In genomic region chr20:39049684-39050554, GRCh38 we compare ENCODE assay signal across 1 cellular context.
TF ChIP-seq lines count a peak whose summit lies in the region.

No MANE protein-coding gene starts in this region.

TF ChIP-seq in HEK293, 187 proteins besides CTCF, POLR2A, EP300 and RAD21 (continued from another document and continues in another):
- TF ChIP-seq, protein P1, sequence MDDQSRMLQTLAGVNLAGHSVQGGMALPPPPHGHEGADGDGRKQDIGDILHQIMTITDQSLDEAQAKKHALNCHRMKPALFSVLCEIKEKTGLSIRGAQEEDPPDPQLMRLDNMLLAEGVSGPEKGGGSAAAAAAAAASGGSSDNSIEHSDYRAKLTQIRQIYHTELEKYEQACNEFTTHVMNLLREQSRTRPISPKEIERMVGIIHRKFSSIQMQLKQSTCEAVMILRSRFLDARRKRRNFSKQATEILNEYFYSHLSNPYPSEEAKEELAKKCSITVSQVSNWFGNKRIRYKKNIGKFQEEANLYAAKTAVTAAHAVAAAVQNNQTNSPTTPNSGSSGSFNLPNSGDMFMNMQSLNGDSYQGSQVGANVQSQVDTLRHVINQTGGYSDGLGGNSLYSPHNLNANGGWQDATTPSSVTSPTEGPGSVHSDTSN (CRISPR knock-in tag; IDR thresholded peaks at IDR 0.05): 0 out of 2 replicates have a peak, but pooled peaks have one; percentile 46
- TF ChIP-seq ZNF660 (tag by site-specific recombination; IDR thresholded peaks at IDR 0.05) (no peak), FEZF1 (tag by site-specific recombination; IDR thresholded peaks at IDR 0.05) (no peak), ZNF398 (tag by site-specific recombination; IDR thresholded peaks at IDR 0.05) (no peak), KLF17 (tag by site-specific recombination; IDR thresholded peaks at IDR 0.05) (peak; percentile 56; the same call in 1 of the 2 replicates), SP3 (tag by site-specific recombination; IDR thresholded peaks at IDR 0.05) (peak; percentile 38), ZNF391 (tag by site-specific recombination; IDR thresholded peaks at IDR 0.05; ENCODE audit: borderline replicate concordance, low read depth) (peak; percentile 46; the same call in 1 of the 2 replicates), ZNF48 (tag by site-specific recombination; IDR thresholded peaks at IDR 0.05) (no peak), ZNF335 (tag by site-specific recombination; conservative IDR thresholded peaks at IDR 0.05) (peak; percentile 82), ZNF362 (tag by site-specific recombination; IDR thresholded peaks at IDR 0.05) (no peak), ELK4 (IDR thresholded peaks at IDR 0.05; ENCODE audit: borderline replicate concordance, low read depth, low read length) (no peak; the same call in 1 of the 2 replicates), ZNF324 (tag by site-specific recombination; IDR thresholded peaks at IDR 0.05) (0 out of 2 replicates have a peak, but pooled peaks have one; percentile 28), ZBTB1 (tag by site-specific recombination; IDR thresholded peaks at IDR 0.05) (no peak), KLF1 (tag by site-specific recombination; IDR thresholded peaks at IDR 0.05) (0 out of 2 replicates have a peak, but pooled peaks have one; percentile 14), ZSCAN18 (tag by site-specific recombination; IDR thresholded peaks at IDR 0.05) (no peak), ZNF266 (tag by site-specific recombination; IDR thresholded peaks at IDR 0.05; ENCODE audit: low read depth) (no peak), ZNF624 (tag by site-specific recombination; IDR thresholded peaks at IDR 0.05) (no peak), ZNF239 (tag by site-specific recombination; IDR thresholded peaks at IDR 0.05) (no peak), ZSCAN23 (tag by site-specific recombination; IDR thresholded peaks at IDR 0.05) (no peak), ZNF202 (tag by site-specific recombination; IDR thresholded peaks at IDR 0.05; ENCODE audit: borderline replicate concordance) (no peak), ZNF184 (tag by site-specific recombination; IDR thresholded peaks at IDR 0.05) (no peak), ZNF221 (tag by site-specific recombination; IDR thresholded peaks at IDR 0.05; ENCODE audit: borderline replicate concordance) (no peak), SCRT2 (tag by site-specific recombination; IDR thresholded peaks at IDR 0.05) (no peak), GFI1B (tag by site-specific recombination; IDR thresholded peaks at IDR 0.05) (no peak), ZSCAN5A (tag by site-specific recombination; IDR thresholded peaks at IDR 0.05) (0 out of 2 replicates have a peak, but pooled peaks have one; percentile 4), ZBTB21 (tag by site-specific recombination; IDR thresholded peaks at IDR 0.05) (no peak), ZNF777 (tag by site-specific recombination; IDR thresholded peaks at IDR 0.05; ENCODE audit: borderline replicate concordance) (0 out of 2 replicates have a peak, but pooled peaks have one; percentile 45), ZNF214 (tag by site-specific recombination; IDR thresholded peaks at IDR 0.05; ENCODE audit: borderline replicate concordance) (no peak), ZNF555 (tag by site-specific recombination; conservative IDR thresholded peaks at IDR 0.05) (no peak), ZNF223 (tag by site-specific recombination; IDR thresholded peaks at IDR 0.05) (no peak), ZNF548 (tag by site-specific recombination; IDR thresholded peaks at IDR 0.05) (no peak), ZNF707 (tag by site-specific recombination; IDR thresholded peaks at IDR 0.05) (no peak), ZNF792 (tag by site-specific recombination; IDR thresholded peaks at IDR 0.05) (no peak), ZNF560 (tag by site-specific recombination; IDR thresholded peaks at IDR 0.05; ENCODE audit: borderline replicate concordance) (no peak), ZNF701 (tag by site-specific recombination; IDR thresholded peaks at IDR 0.05) (no peak), PRDM1 (tag by site-specific recombination; IDR thresholded peaks at IDR 0.05) (no peak), ZNF510 (tag by site-specific recombination; IDR thresholded peaks at IDR 0.05; ENCODE audit: insufficient replicate concordance) (no peak), ZNF140 (tag by site-specific recombination; IDR thresholded peaks at IDR 0.05) (no peak), ZBTB8A (tag by site-specific recombination; IDR thresholded peaks at IDR 0.05) (peak; percentile 83), ZNF514 (tag by site-specific recombination; IDR thresholded peaks at IDR 0.05) (no peak), SETDB1 (IDR thresholded peaks at IDR 0.05; ENCODE audit: insufficient read length, low read length) (no peak), ZNF311 (tag by site-specific recombination; IDR thresholded peaks at IDR 0.05; ENCODE audit: borderline replicate concordance) (no peak)
- TF ChIP-seq, protein P2, sequence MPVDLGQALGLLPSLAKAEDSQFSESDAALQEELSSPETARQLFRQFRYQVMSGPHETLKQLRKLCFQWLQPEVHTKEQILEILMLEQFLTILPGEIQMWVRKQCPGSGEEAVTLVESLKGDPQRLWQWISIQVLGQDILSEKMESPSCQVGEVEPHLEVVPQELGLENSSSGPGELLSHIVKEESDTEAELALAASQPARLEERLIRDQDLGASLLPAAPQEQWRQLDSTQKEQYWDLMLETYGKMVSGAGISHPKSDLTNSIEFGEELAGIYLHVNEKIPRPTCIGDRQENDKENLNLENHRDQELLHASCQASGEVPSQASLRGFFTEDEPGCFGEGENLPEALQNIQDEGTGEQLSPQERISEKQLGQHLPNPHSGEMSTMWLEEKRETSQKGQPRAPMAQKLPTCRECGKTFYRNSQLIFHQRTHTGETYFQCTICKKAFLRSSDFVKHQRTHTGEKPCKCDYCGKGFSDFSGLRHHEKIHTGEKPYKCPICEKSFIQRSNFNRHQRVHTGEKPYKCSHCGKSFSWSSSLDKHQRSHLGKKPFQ (tag by site-specific recombination; IDR thresholded peaks at IDR 0.05): no peak
- TF ChIP-seq, protein P3, sequence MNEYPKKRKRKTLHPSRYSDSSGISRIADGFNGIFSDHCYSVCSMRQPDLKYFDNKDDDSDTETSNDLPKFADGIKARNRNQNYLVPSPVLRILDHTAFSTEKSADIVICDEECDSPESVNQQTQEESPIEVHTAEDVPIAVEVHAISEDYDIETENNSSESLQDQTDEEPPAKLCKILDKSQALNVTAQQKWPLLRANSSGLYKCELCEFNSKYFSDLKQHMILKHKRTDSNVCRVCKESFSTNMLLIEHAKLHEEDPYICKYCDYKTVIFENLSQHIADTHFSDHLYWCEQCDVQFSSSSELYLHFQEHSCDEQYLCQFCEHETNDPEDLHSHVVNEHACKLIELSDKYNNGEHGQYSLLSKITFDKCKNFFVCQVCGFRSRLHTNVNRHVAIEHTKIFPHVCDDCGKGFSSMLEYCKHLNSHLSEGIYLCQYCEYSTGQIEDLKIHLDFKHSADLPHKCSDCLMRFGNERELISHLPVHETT (tag by site-specific recombination; IDR thresholded peaks at IDR 0.05): no peak
- TF ChIP-seq, protein P4, sequence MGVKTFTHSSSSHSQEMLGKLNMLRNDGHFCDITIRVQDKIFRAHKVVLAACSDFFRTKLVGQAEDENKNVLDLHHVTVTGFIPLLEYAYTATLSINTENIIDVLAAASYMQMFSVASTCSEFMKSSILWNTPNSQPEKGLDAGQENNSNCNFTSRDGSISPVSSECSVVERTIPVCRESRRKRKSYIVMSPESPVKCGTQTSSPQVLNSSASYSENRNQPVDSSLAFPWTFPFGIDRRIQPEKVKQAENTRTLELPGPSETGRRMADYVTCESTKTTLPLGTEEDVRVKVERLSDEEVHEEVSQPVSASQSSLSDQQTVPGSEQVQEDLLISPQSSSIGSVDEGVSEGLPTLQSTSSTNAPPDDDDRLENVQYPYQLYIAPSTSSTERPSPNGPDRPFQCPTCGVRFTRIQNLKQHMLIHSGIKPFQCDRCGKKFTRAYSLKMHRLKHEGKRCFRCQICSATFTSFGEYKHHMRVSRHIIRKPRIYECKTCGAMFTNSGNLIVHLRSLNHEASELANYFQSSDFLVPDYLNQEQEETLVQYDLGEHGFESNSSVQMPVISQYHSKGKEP (tag by site-specific recombination; IDR thresholded peaks at IDR 0.05): no peak
- TF ChIP-seq, protein P5, sequence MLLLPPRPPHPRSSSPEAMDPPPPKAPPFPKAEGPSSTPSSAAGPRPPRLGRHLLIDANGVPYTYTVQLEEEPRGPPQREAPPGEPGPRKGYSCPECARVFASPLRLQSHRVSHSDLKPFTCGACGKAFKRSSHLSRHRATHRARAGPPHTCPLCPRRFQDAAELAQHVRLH (tag by site-specific recombination; IDR thresholded peaks at IDR 0.05): no peak
- TF ChIP-seq, protein P6, sequence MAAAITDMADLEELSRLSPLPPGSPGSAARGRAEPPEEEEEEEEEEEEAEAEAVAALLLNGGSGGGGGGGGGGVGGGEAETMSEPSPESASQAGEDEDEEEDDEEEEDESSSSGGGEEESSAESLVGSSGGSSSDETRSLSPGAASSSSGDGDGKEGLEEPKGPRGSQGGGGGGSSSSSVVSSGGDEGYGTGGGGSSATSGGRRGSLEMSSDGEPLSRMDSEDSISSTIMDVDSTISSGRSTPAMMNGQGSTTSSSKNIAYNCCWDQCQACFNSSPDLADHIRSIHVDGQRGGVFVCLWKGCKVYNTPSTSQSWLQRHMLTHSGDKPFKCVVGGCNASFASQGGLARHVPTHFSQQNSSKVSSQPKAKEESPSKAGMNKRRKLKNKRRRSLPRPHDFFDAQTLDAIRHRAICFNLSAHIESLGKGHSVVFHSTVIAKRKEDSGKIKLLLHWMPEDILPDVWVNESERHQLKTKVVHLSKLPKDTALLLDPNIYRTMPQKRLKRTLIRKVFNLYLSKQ (tag by site-specific recombination; IDR thresholded peaks at IDR 0.05; ENCODE audit: borderline replicate concordance): no peak
- TF ChIP-seq, protein P7, sequence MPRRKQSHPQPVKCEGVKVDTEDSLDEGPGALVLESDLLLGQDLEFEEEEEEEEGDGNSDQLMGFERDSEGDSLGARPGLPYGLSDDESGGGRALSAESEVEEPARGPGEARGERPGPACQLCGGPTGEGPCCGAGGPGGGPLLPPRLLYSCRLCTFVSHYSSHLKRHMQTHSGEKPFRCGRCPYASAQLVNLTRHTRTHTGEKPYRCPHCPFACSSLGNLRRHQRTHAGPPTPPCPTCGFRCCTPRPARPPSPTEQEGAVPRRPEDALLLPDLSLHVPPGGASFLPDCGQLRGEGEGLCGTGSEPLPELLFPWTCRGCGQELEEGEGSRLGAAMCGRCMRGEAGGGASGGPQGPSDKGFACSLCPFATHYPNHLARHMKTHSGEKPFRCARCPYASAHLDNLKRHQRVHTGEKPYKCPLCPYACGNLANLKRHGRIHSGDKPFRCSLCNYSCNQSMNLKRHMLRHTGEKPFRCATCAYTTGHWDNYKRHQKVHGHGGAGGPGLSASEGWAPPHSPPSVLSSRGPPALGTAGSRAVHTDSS (tag by site-specific recombination; IDR thresholded peaks at IDR 0.05): no peak
